14 cellular contexts compared by ENCODE assay signal in the genomic region with DNA sequence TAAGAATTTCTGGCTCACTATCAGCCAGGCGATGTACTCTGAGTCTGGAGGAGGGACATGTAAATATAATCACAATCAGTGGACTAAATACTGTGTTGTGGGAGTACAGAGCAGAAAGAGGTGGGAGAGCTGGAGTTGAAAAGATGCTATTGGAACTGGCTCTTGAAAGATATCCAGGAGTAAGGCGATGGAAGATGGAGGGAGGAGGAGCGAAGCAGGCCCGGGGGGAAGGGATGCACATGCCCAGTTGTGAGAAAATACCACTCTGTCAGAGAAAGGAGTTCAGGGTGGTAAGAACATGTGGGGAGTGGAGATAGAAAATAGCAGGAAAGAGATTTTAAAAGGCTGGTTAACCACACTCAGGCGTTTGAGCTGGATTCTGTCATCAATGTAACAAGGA.
"Had no signal": no experiment of that assay in that cellular context is flagged by ENCODE, and none has a peak within 500 bp of the region (broad histone marks: within the 10 kb centered on the region; RNA-seq: fewer than 3 reads in every experiment).

No MANE protein-coding gene starts in this region.

- ATAC-seq: heart left ventricle; natural killer cell; psoas muscle; sciatic nerve; stimulated activated naive B cell treated with anti-CD40 and anti-IgM and Interleukin-4, amounts not matched to agents 10 μg/mL and 1 μg/mL and 100 μg/mL, for 72 hours had no signal

- H3K4me1 Mint-ChIP-seq: natural killer cell; stimulated activated naive B cell treated with anti-CD40 and anti-IgM and Interleukin-4, amounts not matched to agents 10 μg/mL and 1 μg/mL and 100 μg/mL, for 72 hours had no signal

- H3K9me3 Mint-ChIP-seq: natural killer cell; stimulated activated naive B cell treated with anti-CD40 and anti-IgM and Interleukin-4, amounts not matched to agents 10 μg/mL and 1 μg/mL and 100 μg/mL, for 72 hours had no signal

- H3K4me3 ChIP-seq: ascending aorta, cardiac muscle cell, heart left ventricle, psoas muscle, SK-N-MC, transverse colon had no signal

- H3K27ac Mint-ChIP-seq: natural killer cell; stimulated activated naive B cell treated with anti-CD40 and anti-IgM and Interleukin-4, amounts not matched to agents 10 μg/mL and 1 μg/mL and 100 μg/mL, for 72 hours had no signal

- H3K36me3 ChIP-seq: ascending aorta, cardiac muscle cell, heart left ventricle, transverse colon had no signal

- DNase-seq: activated CD4-positive, alpha-beta T cell treated with anti-CD3 and anti-CD28 coated beads for 4 hours; activated effector memory CD4-positive, alpha-beta T cell treated with anti-CD3 and anti-CD28 coated beads, Interleukin-2, amount 50 U/mL, for 16 hours; activated T-cell treated with anti-CD3 and anti-CD28 coated beads for 4 hours; heart left ventricle; natural killer cell; psoas muscle; stimulated activated CD4-positive, alpha-beta T cell treated with anti-CD3 and anti-CD28 coated beads, Interleukin-2, amount 100 ng/mL, for 24 hours; stimulated activated naive B cell treated with anti-CD40 and anti-IgM and Interleukin-4, amounts not matched to agents 10 μg/mL and 1 μg/mL and 100 μg/mL, for 72 hours; transverse colon had no signal

- H3K27ac ChIP-seq: ascending aorta, cardiac muscle cell, heart left ventricle, psoas muscle, SK-N-MC, transverse colon, VCaP had no signal

- H3K9me3 ChIP-seq: ascending aorta, heart left ventricle, psoas muscle, transverse colon had no signal

- H3K4me3 Mint-ChIP-seq: natural killer cell; stimulated activated naive B cell treated with anti-CD40 and anti-IgM and Interleukin-4, amounts not matched to agents 10 μg/mL and 1 μg/mL and 100 μg/mL, for 72 hours had no signal

- H3K4me1 ChIP-seq: ascending aorta, heart left ventricle, psoas muscle had no signal

- H3K27me3 ChIP-seq: ascending aorta, cardiac muscle cell, heart left ventricle, transverse colon had no signal

- H3K36me3 Mint-ChIP-seq: natural killer cell; stimulated activated naive B cell treated with anti-CD40 and anti-IgM and Interleukin-4, amounts not matched to agents 10 μg/mL and 1 μg/mL and 100 μg/mL, for 72 hours had no signal
